In genomic region chr2:45814951-45815621, GRCh38 we compare ENCODE assay signal across 18 cellular contexts.
DNase-seq lines count a peak whose midpoint lies in the region; ATAC-seq and TF ChIP-seq lines count a peak whose summit lies in the region.
"Had no signal": no experiment of that assay in that cellular context is flagged by ENCODE, and none has a peak within 500 bp of the region (broad histone marks: within the 10 kb centered on the region; RNA-seq: fewer than 3 reads in every experiment).

No MANE protein-coding gene starts in this region.

- no peaks in the 10 kb centered on the region for H3K27me3 ChIP-seq in HAP-1 (ENCODE audit: low read depth)
- no peaks in the 10 kb centered on the region for H3K27me3 ChIP-seq in neuronal stem cell (ENCODE audit: control insufficient read depth in 3 of 3, insufficient read depth in 3 of 3, low read depth in 1 of 3, low read length in 3 of 3)
- H3K27me3 ChIP-seq in spleen (replicated peaks in 1 of 7), result no peaks in the 10 kb centered on the region
- H3K27me3 ChIP-seq: BE2C, heart left ventricle had no signal

- H3K27ac ChIP-seq in neuronal stem cell (replicated peaks; ENCODE audit: low read length) (peak overlapping the region; percentile 6), spleen (no peak overlapping the region)
- H3K27ac ChIP-seq: lower lobe of right lung, parathyroid adenoma, SK-N-MC had no signal

- no peak overlapping the region for H2BK12ac ChIP-seq in neuronal stem cell (ENCODE audit: low read length)

- no peaks in the 10 kb centered on the region for H3K9me3 ChIP-seq in HAP-1
- peaks cover 0 to 3% of the 10 kb centered on the region in 2 donors for H3K9me3 ChIP-seq in neuronal stem cell (replicated peaks in 1 of 2; ENCODE audit: control insufficient read depth in 2 of 2, insufficient read depth in 1 of 2, low read depth in 1 of 2, low read length in 2 of 2)
- H3K9me3 ChIP-seq in spleen, result no peaks in the 10 kb centered on the region
- H3K9me3 ChIP-seq: BE2C, heart left ventricle, lower lobe of right lung had no signal

- H3K18ac ChIP-seq in neuronal stem cell (ENCODE audit: low read length), result no peak overlapping the region

- no peak overlapping the region for H2BK15ac ChIP-seq in neuronal stem cell (ENCODE audit: low read length)

- DNase-seq in D341Med (ENCODE audit: low spot score) (peak; percentile 61), HAP-1 (ENCODE audit: low spot score in 2 of 2) (peak; percentile 75 to 95), NCI-H82 treated with DMSO at 0.1 percent for 48 hours (lab: John Stamatoyannopoulos, UW; ENCODE audit: unreplicated experiment) (peak; percentile 86), neuronal stem cell (ENCODE audit: low spot score) (no peak), left lobe of liver (ENCODE audit: low spot score) (no peak), spleen (no peak)
- DNase-seq: activated CD4-positive, alpha-beta T cell treated with anti-CD3 and anti-CD28 coated beads, Interleukin-2, amount 10 ng/mL, durations not matched to agents 24 days and 14 days; activated CD8-positive, alpha-beta memory T cell treated with anti-CD3 and anti-CD28 coated beads, Interleukin-2, amount 50 U/mL, for 48 hours; activated naive CD4-positive, alpha-beta T cell treated with Interleukin-2 at 50 U/mL for 16 hours; KG1; lower lobe of right lung; stimulated activated CD8-positive, alpha-beta memory T cell treated with anti-CD3 and anti-CD28 coated beads, Interleukin-4, amount 100 ng/mL, for 48 hours had no signal

- in situ Hi-C loops in HAP-1 (cut with MboI; ENCODE audit: low sequenced_read_pairs), result no loop called here

- no peak overlapping the region for H4K91ac ChIP-seq in neuronal stem cell (ENCODE audit: low read depth, low read length, poor library complexity)

- intact Hi-C loops in spleen (cut with DNase I; ENCODE audit: low total_unique reads), result no loop called here

- peaks cover 16% of the 10 kb centered on the region for H3K4me1 ChIP-seq in HAP-1
- peaks cover 11 to 15% of the 10 kb centered on the region in 2 donors for H3K4me1 ChIP-seq in neuronal stem cell (ENCODE audit: control insufficient read depth in 2 of 2, insufficient read depth in 1 of 2, low read depth in 1 of 2, low read length in 2 of 2)
- H3K4me1 ChIP-seq in spleen, result peaks cover 0 to 18% (median 10%) of the 10 kb centered on the region in 6 donors

- H4K8ac ChIP-seq in neuronal stem cell (ENCODE audit: low read depth, low read length), result no peak overlapping the region

- WGBS in neuronal stem cell (ENCODE audit: extremely low coverage in 2 of 2, insufficient read length in 2 of 2, insufficient replicate concordance in 1 of 2), 2 donors, result no CpG with 5 or more reads among the region's 2 CpGs
- WGBS in spleen, 5 donors, result 86 to 97% (median 87%) methylated on average over 2 of the region's 2 CpGs

- no peak overlapping the region for H3K23ac ChIP-seq in neuronal stem cell (ENCODE audit: low read depth, low read length, poor library complexity)

- H2BK5ac ChIP-seq in neuronal stem cell (ENCODE audit: low read length), result no peak overlapping the region

- no peaks in the 10 kb centered on the region for H3K36me3 ChIP-seq in HAP-1 (replicated peaks)
- no peaks in the 10 kb centered on the region for H3K36me3 ChIP-seq in neuronal stem cell (replicated peaks in 1 of 2; ENCODE audit: control insufficient read depth in 2 of 2, insufficient read depth in 2 of 2, low read length in 2 of 2)
- no peaks in the 10 kb centered on the region for H3K36me3 ChIP-seq in spleen
- H3K36me3 ChIP-seq: BE2C, heart left ventricle, lower lobe of right lung had no signal

- H3K4me3 ChIP-seq in HAP-1, result no peak overlapping the region
- no peak overlapping the region for H3K4me3 ChIP-seq in neuronal stem cell (ENCODE audit: low read length in 2 of 2)
- H3K4me3 ChIP-seq in spleen, result no peak overlapping the region
- H3K4me3 ChIP-seq: heart left ventricle, lower lobe of right lung, SK-N-MC had no signal

- TF ChIP-seq CTCF in spleen (IDR thresholded peaks at IDR 0.05 in 8 of 11, conservative IDR thresholded peaks at IDR 0.05 in 3 of 11), result no peak

- ATAC-seq in GM19023 (IDR thresholded peaks at IDR 0.05; ENCODE audit: unreplicated experiment) (no peak), left lobe of liver (no peak), GM21825 (IDR thresholded peaks at IDR 0.05; ENCODE audit: unreplicated experiment) (no peak)
- ATAC-seq: lower lobe of right lung had no signal

- no peak overlapping the region for H3K4me2 ChIP-seq in neuronal stem cell (ENCODE audit: insufficient read depth, low read length, poor library complexity, severe bottlenecking)

- no peak overlapping the region for H2AFZ ChIP-seq in neuronal stem cell (ENCODE audit: low read length)
- H2AFZ ChIP-seq: parathyroid adenoma had no signal

- H2AK5ac ChIP-seq in neuronal stem cell (ENCODE audit: low read depth, low read length), result no peak overlapping the region

- H3K9ac ChIP-seq in neuronal stem cell (ENCODE audit: low read depth, low read length, poor library complexity), result no peak overlapping the region
- H3K9ac ChIP-seq: parathyroid adenoma had no signal

- H3K4ac ChIP-seq in neuronal stem cell (ENCODE audit: low read length), result no peak overlapping the region

- TF ChIP-seq POLR2A in spleen (IDR thresholded peaks at IDR 0.05), result no peak

- no peak overlapping the region for H3K14ac ChIP-seq in neuronal stem cell (ENCODE audit: low read length)

- H2BK120ac ChIP-seq in neuronal stem cell (ENCODE audit: low read depth, low read length), result no peak overlapping the region

- no peaks in the 10 kb centered on the region for H3K79me1 ChIP-seq in neuronal stem cell (ENCODE audit: low read depth, low read length)

Comparison
In these comparisons a context has a peak if more than half of its experiments do, and no peak if none do; other contexts are left out.
1. DNase-seq: peak in D341Med (single experiment), HAP-1 (2 of 2) and NCI-H82 treated with DMSO at 0.1 percent for 48 hours (single experiment); none in neuronal stem cell (single experiment), left lobe of liver (single experiment) and spleen (single experiment).